17 cellular contexts compared by ENCODE assay signal in genomic region chr14:102238131-102238530, GRCh38.
"Had no signal": no experiment of that assay in that cellular context is flagged by ENCODE, and none has a peak within 500 bp of the region (broad histone marks: within the 10 kb centered on the region; RNA-seq: fewer than 3 reads in every experiment).

No MANE protein-coding gene starts in this region.

- H3K27ac ChIP-seq: tibial nerve had no signal

- H3K4me3 ChIP-seq: tibial nerve had no signal

- H3K27me3 ChIP-seq: tibial nerve had no signal

- H3K9me3 ChIP-seq: tibial nerve had no signal

- DNase-seq: activated CD4-positive, alpha-beta T cell treated with anti-CD3 and anti-CD28 coated beads for 36 hours; activated CD4-positive, CD25-positive, alpha-beta regulatory T cell; activated naive CD4-positive, alpha-beta T cell; activated T-cell treated with anti-CD3 and anti-CD28 coated beads for 4 hours; activated T-cell treated with anti-CD3 and anti-CD28 coated beads, Interleukin-2, amount 50 U/mL, for 72 hours; cortex of kidney; foreskin fibroblast; hippocampal formation; kidney; midbrain; naive thymus-derived CD8-positive, alpha-beta T cell; right cardiac atrium; stimulated activated CD4-positive, alpha-beta T cell treated with anti-CD3 and anti-CD28 coated beads, Interleukin-2, amount 100 ng/mL, for 48 hours; stimulated activated naive CD4-positive, alpha-beta T cell treated with Interleukin-2 at 50 U/mL for 16 hours had no signal

- ATAC-seq: activated CD4-positive, alpha-beta T cell treated with anti-CD3 and anti-CD28 coated beads for 36 hours; activated naive CD4-positive, alpha-beta T cell treated with anti-CD3 and anti-CD28 coated beads, Interleukin-2, amount 50 U/mL, for 72 hours; activated T-cell treated with anti-CD3 and anti-CD28 coated beads, Interleukin-2, amount 50 U/mL, for 72 hours; esophagus mucosa; naive thymus-derived CD8-positive, alpha-beta T cell; right cardiac atrium had no signal
